In genomic region chr3:23232879-23233278, GRCh38 we compare ENCODE assay signal across 16 cellular contexts. TPM values are rescaled to one million over a fixed set of nuclear protein-coding genes. Genes with fewer than 3 reads are reported as not detected.
A peak's percentile ranks its signal among the peaks of the same experiment; 100 is the strongest.
DNase-seq lines count a peak whose midpoint lies in the region; ATAC-seq and TF ChIP-seq lines count a peak whose summit lies in the region.
"Had no signal": no experiment of that assay in that cellular context is flagged by ENCODE, and none has a peak within 500 bp of the region (broad histone marks: within the 10 kb centered on the region; RNA-seq: fewer than 3 reads in every experiment).

No MANE protein-coding gene starts in this region.

- H3K9me3 Mint-ChIP-seq in GM23338: no peaks in the 10 kb centered on the region
- H3K9me3 Mint-ChIP-seq in endodermal cell: no peaks in the 10 kb centered on the region
- no peaks in the 10 kb centered on the region for H3K9me3 Mint-ChIP-seq in nephron progenitor cell
- H3K9me3 Mint-ChIP-seq: CD4-positive, alpha-beta T cell; H9 had no signal

- peak; percentile 87 for ATAC-seq in GM23338
- ATAC-seq in GM21447 (IDR thresholded peaks at IDR 0.05; ENCODE audit: unreplicated experiment): no peak
- ATAC-seq: HepG2 had no signal

- 80 to 84% methylated on average over 1 of the region's 1 CpG for WGBS in endodermal cell (ENCODE audit: insufficient coverage in 1 of 2, insufficient read length in 1 of 2), 2 experiments

- H3K4me3 ChIP-seq in AG09309 (ENCODE audit: control insufficient read depth, low read depth, low read length) (no peak overlapping the region), GM23338 (no peak overlapping the region), endodermal cell (ENCODE audit: low read length) (no peak overlapping the region)

- H3K4me2 ChIP-seq in GM23338: no peak overlapping the region

- H2AFZ ChIP-seq in GM23338: no peak overlapping the region

- no peaks in the 10 kb centered on the region for H3K9me2 ChIP-seq in GM23338 (ENCODE audit: insufficient read depth)

- H3K36me3 Mint-ChIP-seq in GM23338 (ENCODE audit: low read depth): no peaks in the 10 kb centered on the region
- H3K36me3 Mint-ChIP-seq in endodermal cell (ENCODE audit: low read depth): no peaks in the 10 kb centered on the region
- H3K36me3 Mint-ChIP-seq in nephron progenitor cell (ENCODE audit: low read depth): no peaks in the 10 kb centered on the region

- no peaks in the 10 kb centered on the region for H3K27me3 Mint-ChIP-seq in GM23338 (ENCODE audit: insufficient read depth, low read depth, poor library complexity)
- no peaks in the 10 kb centered on the region for H3K27me3 Mint-ChIP-seq in endodermal cell (ENCODE audit: insufficient read depth)
- H3K27me3 Mint-ChIP-seq in nephron progenitor cell (ENCODE audit: low read depth, poor library complexity): peaks cover 3% of the 10 kb centered on the region
- H3K27me3 Mint-ChIP-seq: CD4-positive, alpha-beta T cell had no signal

- H4K20me1 ChIP-seq in GM23338 (replicated peaks; ENCODE audit: insufficient read depth): no peaks in the 10 kb centered on the region; the same call in 1 of the 2 replicates

- H3F3A ChIP-seq in GM23338 (replicated peaks; ENCODE audit: low read depth): no peaks in the 10 kb centered on the region

- H3K4me1 Mint-ChIP-seq in GM23338 (peaks cover 26% of the 10 kb centered on the region), endodermal cell (peaks cover 2% of the 10 kb centered on the region), nephron progenitor cell (peaks cover 6% of the 10 kb centered on the region)

- peaks cover 95% of the 10 kb centered on the region for H3K79me2 ChIP-seq in GM23338 (replicated peaks; ENCODE audit: insufficient read depth)

- H3K4me3 Mint-ChIP-seq in GM23338 (no peak overlapping the region), endodermal cell (no peak overlapping the region), nephron progenitor cell (no peak overlapping the region)
- H3K4me3 Mint-ChIP-seq: CD4-positive, alpha-beta T cell; H9 had no signal

- H3K36me3 ChIP-seq in GM23338 (ENCODE audit: insufficient read depth): no peaks in the 10 kb centered on the region
- H3K36me3 ChIP-seq in endodermal cell (ENCODE audit: control insufficient read depth, insufficient read depth, low read length): no peaks in the 10 kb centered on the region

- H3K27me3 ChIP-seq in GM23338 (ENCODE audit: insufficient read depth) (no peaks in the 10 kb centered on the region), endodermal cell (ENCODE audit: control insufficient read depth, insufficient read depth, low read length, poor library complexity, severe bottlenecking) (no peaks in the 10 kb centered on the region)

- H3K27ac ChIP-seq in GM23338 (ENCODE audit: low read depth): no peak overlapping the region
- no peak overlapping the region for H3K27ac ChIP-seq in endodermal cell (ENCODE audit: low read depth, low read length)
- H3K27ac ChIP-seq: 22Rv1 had no signal

- TF ChIP-seq CTCF in AG09309 (IDR thresholded peaks at IDR 0.05; ENCODE audit: control insufficient read depth, insufficient read depth, low read depth, low read length, missing control alignments) (peak; percentile 1), GM23338 (conservative IDR thresholded peaks at IDR 0.05; ENCODE audit: low read depth in 2 of 2) (no peak), endodermal cell (conservative IDR thresholded peaks at IDR 0.05) (peak; percentile 19), nephron progenitor cell (IDR thresholded peaks at IDR 0.05) (no peak)

- no peak for DNase-seq in AG09309 (ENCODE audit: low read depth)
- peak; percentile 47 for DNase-seq in GM23338 (ENCODE audit: low spot score)
- DNase-seq in endodermal cell: no peak
- DNase-seq in nephron progenitor cell: no peak
- no peak for DNase-seq in NCI-H2196 (lab: John Stamatoyannopoulos, UW; ENCODE audit: unreplicated experiment)
- DNase-seq in activated T-cell treated with anti-CD3 and anti-CD28 coated beads, Interleukin-2, amount 50 U/mL, for 48 hours: no peak
- no peak for DNase-seq in activated CD4-positive, alpha-beta T cell treated with anti-CD3 and anti-CD28 coated beads, Interleukin-2, amount 50 U/mL, for 48 hours
- DNase-seq: C1 segment of cervical spinal cord; Calu3; CD4-positive, alpha-beta T cell; DMS 273 treated with DMSO at 0.1 percent for 48 hours; GOT3; H9 had no signal

- peaks cover 14% of the 10 kb centered on the region for H3K4me1 ChIP-seq in GM23338 (ENCODE audit: insufficient read depth)
- H3K4me1 ChIP-seq in endodermal cell (ENCODE audit: control insufficient read depth, insufficient read depth, low read length): no peaks in the 10 kb centered on the region

- no peaks in the 10 kb centered on the region for H3K9me3 ChIP-seq in endodermal cell (ENCODE audit: control insufficient read depth, low read length)

- H3K27ac Mint-ChIP-seq in GM23338: no peak overlapping the region
- no peak overlapping the region for H3K27ac Mint-ChIP-seq in endodermal cell
- peak overlapping the region; percentile 50 for H3K27ac Mint-ChIP-seq in nephron progenitor cell
- H3K27ac Mint-ChIP-seq: CD4-positive, alpha-beta T cell had no signal

- H3K9ac ChIP-seq in endodermal cell (ENCODE audit: extremely low read depth, low read length, poor library complexity, severe bottlenecking): no peak overlapping the region

TF ChIP-seq in GM23338, 12 proteins besides CTCF, POLR2A, EP300 and RAD21 (continues in another document):
- no peak for TF ChIP-seq ZNF331 (CRISPR knock-in tag; IDR thresholded peaks at IDR 0.05; ENCODE audit: low read depth)
- TF ChIP-seq POLR2AphosphoS5 (IDR thresholded peaks at IDR 0.05; ENCODE audit: low read depth): no peak
- no peak for TF ChIP-seq ZNF462 (CRISPR knock-in tag; IDR thresholded peaks at IDR 0.05)

RNA-seq across cellular contexts. Expression of gene UBE2E2, which starts 29.8 kb away (rescaled TPM):
- 45.8 and 169 TPM in 2 replicates for total RNA-seq in GM23338 (2014; rRNA removed; shearing (Covaris generic))
- polyA plus RNA-seq in GM23338 (2016; fragmentation: Nextera tagmentation; extraction: Ambion mirVana): 86.9 and 94.2 TPM in 2 replicates
- total RNA-seq in endodermal cell: 10 to 100 TPM; 23.2 to 34.5 TPM
- 41.5 TPM for polyA plus RNA-seq in endodermal cell (2013, experiment 1 of 2)
- polyA plus RNA-seq in endodermal cell (2013, experiment 2 of 2): 40.2 TPM

Comparison
In these comparisons a context has a peak if more than half of its experiments do, and no peak if none do; other contexts are left out.
1. CTCF ChIP-seq: peak in AG09309 (single experiment) and endodermal cell (single experiment); none in GM23338 (0 of 2) and nephron progenitor cell (single experiment).